ENCODE assay signal across 43 cellular contexts in the genomic region with DNA sequence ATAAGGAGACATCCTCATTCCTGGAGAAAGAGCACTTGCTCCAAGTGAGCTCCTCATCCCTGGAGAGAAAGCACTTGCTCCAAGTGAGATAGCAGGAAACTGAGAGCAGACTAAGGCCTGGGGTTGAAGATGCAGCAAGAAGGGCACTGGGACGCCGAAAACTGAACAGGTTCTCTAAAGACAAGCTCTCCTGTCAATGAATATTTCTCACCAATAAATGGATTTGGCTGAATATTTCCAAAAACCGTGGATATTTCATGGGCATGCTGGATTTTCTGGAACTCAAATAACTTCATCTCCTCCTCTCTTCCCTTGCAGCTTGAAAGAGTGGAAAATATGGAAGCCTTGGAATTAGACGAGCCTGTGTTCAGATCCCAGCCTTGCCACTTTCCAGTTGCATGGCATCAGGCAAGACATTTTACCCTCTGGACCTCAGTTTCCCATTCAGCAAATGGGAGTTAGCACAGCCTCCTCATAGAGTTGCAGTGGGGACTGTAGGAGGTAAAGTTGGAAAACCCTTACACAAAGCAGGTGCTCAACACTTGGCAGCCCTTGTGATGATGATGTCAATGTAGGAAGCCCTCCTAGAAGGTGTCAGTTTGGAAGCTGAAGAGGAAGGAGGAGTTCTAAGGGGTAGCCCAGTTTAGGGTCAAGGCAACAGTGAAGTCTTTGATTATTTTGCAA. TPM values are rescaled to one million over a fixed set of nuclear protein-coding genes. Genes with fewer than 3 reads are reported as not detected.
"Had no signal": no experiment of that assay in that cellular context is flagged by ENCODE, and none has a peak within 500 bp of the region (broad histone marks: within the 10 kb centered on the region; RNA-seq: fewer than 3 reads in every experiment).

No MANE protein-coding gene starts in this region.

- H3K4me3 ChIP-seq: adrenal gland, ascending aorta, body of pancreas, breast epithelium, cardiac muscle cell had no signal

- H3K27ac ChIP-seq: adrenal gland, ascending aorta, body of pancreas, brain microvascular endothelial cell, breast epithelium, cardiac muscle cell had no signal

- H3K4me1 ChIP-seq: adrenal gland, ascending aorta, body of pancreas, breast epithelium had no signal

- H3K27me3 ChIP-seq: ascending aorta, body of pancreas had no signal

- DNase-seq: activated effector memory CD4-positive, alpha-beta T cell treated with anti-CD3 and anti-CD28 coated beads, Interleukin-2, amount 50 U/mL, for 16 hours; activated effector memory CD4-positive, alpha-beta T cell treated with Interleukin-2 at 50 U/mL for 16 hours; activated gamma-delta T cell; activated gamma-delta T cell treated with Interleukin-2 at 50 U/mL for 16 hours; activated naive CD4-positive, alpha-beta T cell; activated naive CD4-positive, alpha-beta T cell treated with anti-CD3 and anti-CD28 coated beads for 36 hours; activated naive CD4-positive, alpha-beta T cell treated with anti-CD3 and anti-CD28 coated beads, Interleukin-2, amount 10 ng/mL, durations not matched to agents 7 days and 5 days; activated naive CD4-positive, alpha-beta T cell treated with anti-CD3 and anti-CD28 coated beads, Interleukin-2, amount 50 U/mL, for 16 hours; activated naive CD4-positive, alpha-beta T cell treated with Interleukin-2 at 50 U/mL for 16 hours; activated naive CD8-positive, alpha-beta T cell treated with anti-CD3 and anti-CD28 coated beads, Interleukin-2, amount 10 ng/mL, durations not matched to agents 7 days and 5 days; activated naive CD8-positive, alpha-beta T cell treated with anti-CD3 and anti-CD28 coated beads, Interleukin-2, amount 50 U/mL, for 24 hours; activated T-cell treated with anti-CD3 and anti-CD28 coated beads, Interleukin-2, amount 50 U/mL, for 1 hour; activated T-cell treated with anti-CD3 and anti-CD28 coated beads, Interleukin-2, amount 50 U/mL, for 24 hours; activated T-cell treated with anti-CD3 and anti-CD28 coated beads, Interleukin-2, amount 50 U/mL, for 4 hours; activated T-cell treated with anti-CD3 and anti-CD28 coated beads, Interleukin-2, amount 50 U/mL, for 48 hours; activated T-cell treated with anti-CD3 and anti-CD28 coated beads, Interleukin-2, amount 50 U/mL, for 72 hours; adrenal gland; amniotic stem cell; amygdala; anterior cingulate cortex; aorta; body of pancreas; brain microvascular endothelial cell; caudate nucleus; central memory CD4-positive, alpha-beta T cell; cerebellar nuclear complex had no signal

- H3K9me3 ChIP-seq: adrenal gland, ascending aorta, body of pancreas, breast epithelium had no signal

- H3K27me3 Mint-ChIP-seq: activated naive CD4-positive, alpha-beta T cell treated with anti-CD3 and anti-CD28 coated beads, Interleukin-2, amount 50 U/mL, for 24 hours; activated naive CD8-positive, alpha-beta T cell; activated naive CD8-positive, alpha-beta T cell treated with anti-CD3 and anti-CD28 coated beads, Interleukin-2, amount 50 U/mL, for 24 hours had no signal

- ATAC-seq: activated naive CD4-positive, alpha-beta T cell treated with anti-CD3 and anti-CD28 coated beads, Interleukin-2, amount 50 U/mL, for 72 hours; activated naive CD8-positive, alpha-beta T cell treated with anti-CD3 and anti-CD28 coated beads, Interleukin-2, amount 50 U/mL, for 24 hours; activated T-cell treated with anti-CD3 and anti-CD28 coated beads, Interleukin-2, amount 50 U/mL, for 4 hours; activated T-cell treated with anti-CD3 and anti-CD28 coated beads, Interleukin-2, amount 50 U/mL, for 72 hours; activated T-helper 17 cell treated with anti-CD3 and anti-CD28 coated beads, Interleukin-2, amount 50 U/mL, for 72 hours; body of pancreas had no signal

- H3K9me3 Mint-ChIP-seq: activated naive CD4-positive, alpha-beta T cell treated with anti-CD3 and anti-CD28 coated beads for 36 hours; activated naive CD4-positive, alpha-beta T cell treated with anti-CD3 and anti-CD28 coated beads, Interleukin-2, amount 10 ng/mL, durations not matched to agents 7 days and 5 days; activated naive CD4-positive, alpha-beta T cell treated with anti-CD3 and anti-CD28 coated beads, Interleukin-2, amount 50 U/mL, for 72 hours; activated naive CD8-positive, alpha-beta T cell treated with anti-CD3 and anti-CD28 coated beads, Interleukin-2, amount 10 ng/mL, durations not matched to agents 7 days and 5 days; activated naive CD8-positive, alpha-beta T cell treated with anti-CD3 and anti-CD28 coated beads, Interleukin-2, amount 50 U/mL, for 24 hours; activated T-cell treated with anti-CD3 and anti-CD28 coated beads, Interleukin-2, amount 50 U/mL, for 24 hours; activated T-cell treated with anti-CD3 and anti-CD28 coated beads, Interleukin-2, amount 50 U/mL, for 72 hours; activated T-helper 1 cell treated with anti-CD3 and anti-CD28 coated beads, Interleukin-12 subunit alpha, Interleukin-12 subunit beta, Interleukin-2, Interleukin-4 antibody, amounts not matched to agents 30 ng/mL and 10 ng/mL and 1 ng/mL, durations not matched to agents 14 hours and 24 hours and 36 hours; activated T-helper 17 cell treated with anti-CD3 and anti-CD28 coated beads, Interleukin-2, amount 50 U/mL, for 72 hours; activated T-helper 2 cell treated with anti-CD3 and anti-CD28 coated beads, Interferon-gamma antibody, Interleukin-2, Interleukin-4, amounts not matched to agents 10 μg/mL and 5 μg/mL and 100 μg/mL, durations not matched to agents 14 hours and 24 hours and 36 hours; central memory CD8-positive, alpha-beta T cell had no signal

- H3K36me3 ChIP-seq: adrenal gland, ascending aorta, brain microvascular endothelial cell, breast epithelium, cardiac muscle cell had no signal

- H3K4me3 Mint-ChIP-seq: activated naive CD4-positive, alpha-beta T cell treated with anti-CD3 and anti-CD28 coated beads for 36 hours; activated naive CD4-positive, alpha-beta T cell treated with anti-CD3 and anti-CD28 coated beads, Interleukin-2, amount 10 ng/mL, durations not matched to agents 7 days and 5 days; activated naive CD4-positive, alpha-beta T cell treated with anti-CD3 and anti-CD28 coated beads, Interleukin-2, amount 50 U/mL, for 24 hours; activated naive CD8-positive, alpha-beta T cell; activated naive CD8-positive, alpha-beta T cell treated with anti-CD3 and anti-CD28 coated beads, Interleukin-2, amount 10 ng/mL, durations not matched to agents 7 days and 5 days; activated naive CD8-positive, alpha-beta T cell treated with anti-CD3 and anti-CD28 coated beads, Interleukin-2, amount 50 U/mL, for 24 hours; activated T-cell treated with anti-CD3 and anti-CD28 coated beads, Interleukin-2, amount 50 U/mL, for 24 hours; activated T-cell treated with anti-CD3 and anti-CD28 coated beads, Interleukin-2, amount 50 U/mL, for 4 hours; activated T-cell treated with anti-CD3 and anti-CD28 coated beads, Interleukin-2, amount 50 U/mL, for 72 hours; activated T-helper 1 cell treated with anti-CD3 and anti-CD28 coated beads, Interleukin-12 subunit alpha, Interleukin-12 subunit beta, Interleukin-2, Interleukin-4 antibody, amounts not matched to agents 30 ng/mL and 10 ng/mL and 1 ng/mL, durations not matched to agents 14 hours and 24 hours and 36 hours; activated T-helper 17 cell treated with anti-CD3 and anti-CD28 coated beads, Interleukin-2, amount 50 U/mL, for 72 hours; brain; central memory CD8-positive, alpha-beta T cell had no signal

- H3K36me3 Mint-ChIP-seq: activated naive CD4-positive, alpha-beta T cell treated with anti-CD3 and anti-CD28 coated beads, Interleukin-2, amount 10 ng/mL, durations not matched to agents 7 days and 5 days; activated naive CD4-positive, alpha-beta T cell treated with anti-CD3 and anti-CD28 coated beads, Interleukin-2, amount 50 U/mL, for 24 hours; activated naive CD4-positive, alpha-beta T cell treated with anti-CD3 and anti-CD28 coated beads, Interleukin-2, amount 50 U/mL, for 72 hours; activated naive CD8-positive, alpha-beta T cell; activated naive CD8-positive, alpha-beta T cell treated with anti-CD3 and anti-CD28 coated beads, Interleukin-2, amount 10 ng/mL, durations not matched to agents 7 days and 5 days; brain had no signal

- H3K4me1 Mint-ChIP-seq: activated naive CD4-positive, alpha-beta T cell treated with anti-CD3 and anti-CD28 coated beads, Interleukin-2, amount 10 ng/mL, durations not matched to agents 7 days and 5 days; activated naive CD4-positive, alpha-beta T cell treated with anti-CD3 and anti-CD28 coated beads, Interleukin-2, amount 50 U/mL, for 24 hours; activated naive CD8-positive, alpha-beta T cell treated with anti-CD3 and anti-CD28 coated beads, Interleukin-2, amount 10 ng/mL, durations not matched to agents 7 days and 5 days; activated naive CD8-positive, alpha-beta T cell treated with anti-CD3 and anti-CD28 coated beads, Interleukin-2, amount 50 U/mL, for 24 hours; activated T-helper 17 cell treated with anti-CD3 and anti-CD28 coated beads, Interleukin-2, amount 50 U/mL, for 72 hours; brain; central memory CD8-positive, alpha-beta T cell had no signal

- H3K27ac Mint-ChIP-seq: activated naive CD4-positive, alpha-beta T cell treated with anti-CD3 and anti-CD28 coated beads for 36 hours; activated naive CD4-positive, alpha-beta T cell treated with anti-CD3 and anti-CD28 coated beads, Interleukin-2, amount 10 ng/mL, durations not matched to agents 7 days and 5 days; activated naive CD4-positive, alpha-beta T cell treated with anti-CD3 and anti-CD28 coated beads, Interleukin-2, amount 50 U/mL, for 24 hours; activated naive CD4-positive, alpha-beta T cell treated with anti-CD3 and anti-CD28 coated beads, Interleukin-2, amount 50 U/mL, for 72 hours; activated naive CD8-positive, alpha-beta T cell; activated naive CD8-positive, alpha-beta T cell treated with anti-CD3 and anti-CD28 coated beads, Interleukin-2, amount 10 ng/mL, durations not matched to agents 7 days and 5 days; activated naive CD8-positive, alpha-beta T cell treated with anti-CD3 and anti-CD28 coated beads, Interleukin-2, amount 50 U/mL, for 24 hours; activated T-cell treated with anti-CD3 and anti-CD28 coated beads, Interleukin-2, amount 50 U/mL, for 24 hours; activated T-cell treated with anti-CD3 and anti-CD28 coated beads, Interleukin-2, amount 50 U/mL, for 72 hours; activated T-helper 1 cell treated with anti-CD3 and anti-CD28 coated beads, Interleukin-12 subunit alpha, Interleukin-12 subunit beta, Interleukin-2, Interleukin-4 antibody, amounts not matched to agents 30 ng/mL and 10 ng/mL and 1 ng/mL, durations not matched to agents 14 hours and 24 hours and 36 hours; activated T-helper 17 cell treated with anti-CD3 and anti-CD28 coated beads, Interleukin-2, amount 50 U/mL, for 72 hours; activated T-helper 2 cell treated with anti-CD3 and anti-CD28 coated beads, Interferon-gamma antibody, Interleukin-2, Interleukin-4, amounts not matched to agents 10 μg/mL and 5 μg/mL and 100 μg/mL, durations not matched to agents 14 hours and 24 hours and 36 hours; brain had no signal

RNA-seq across cellular contexts. Expression of a gene that starts 4.4 kb away (rescaled TPM):
- total RNA-seq: activated naive CD4-positive, alpha-beta T cell treated with anti-CD3 and anti-CD28 coated beads for 36 hours; activated naive CD4-positive, alpha-beta T cell treated with anti-CD3 and anti-CD28 coated beads, Interleukin-2, amount 50 U/mL, for 72 hours; activated naive CD8-positive, alpha-beta T cell treated with anti-CD3 and anti-CD28 coated beads, Interleukin-2, amount 10 ng/mL, durations not matched to agents 7 days and 5 days; activated T-cell treated with anti-CD3 and anti-CD28 coated beads, Interleukin-2, amount 50 U/mL, for 4 hours; activated T-cell treated with anti-CD3 and anti-CD28 coated beads, Interleukin-2, amount 50 U/mL, for 72 hours; activated T-helper 1 cell treated with anti-CD3 and anti-CD28 coated beads, Interleukin-12 subunit alpha, Interleukin-12 subunit beta, Interleukin-2, Interleukin-4 antibody, amounts not matched to agents 30 ng/mL and 10 ng/mL and 1 ng/mL, durations not matched to agents 14 hours and 24 hours and 36 hours; activated T-helper 17 cell treated with anti-CD3 and anti-CD28 coated beads, Interleukin-2, amount 50 U/mL, for 72 hours; activated T-helper 2 cell treated with anti-CD3 and anti-CD28 coated beads, Interferon-gamma antibody, Interleukin-2, Interleukin-4, amounts not matched to agents 10 μg/mL and 5 μg/mL and 100 μg/mL, durations not matched to agents 14 hours and 24 hours and 36 hours; adrenal gland; aorta; ascending aorta; astrocyte; body of pancreas; breast epithelium; bronchial epithelial cell; cardiac muscle cell; cardiac septum; cerebellum; chondrocyte had no signal
- polyA plus RNA-seq: adipose tissue, adrenal gland, aorta, cardiac muscle cell had no signal

RNA-seq across cellular contexts. Expression of a gene that starts 14.4 kb away (rescaled TPM):
- total RNA-seq: activated naive CD4-positive, alpha-beta T cell treated with anti-CD3 and anti-CD28 coated beads for 36 hours; activated naive CD8-positive, alpha-beta T cell treated with anti-CD3 and anti-CD28 coated beads, Interleukin-2, amount 10 ng/mL, durations not matched to agents 7 days and 5 days; activated T-cell treated with anti-CD3 and anti-CD28 coated beads, Interleukin-2, amount 50 U/mL, for 4 hours; activated T-cell treated with anti-CD3 and anti-CD28 coated beads, Interleukin-2, amount 50 U/mL, for 72 hours; activated T-helper 17 cell treated with anti-CD3 and anti-CD28 coated beads, Interleukin-2, amount 50 U/mL, for 72 hours; activated T-helper 2 cell treated with anti-CD3 and anti-CD28 coated beads, Interferon-gamma antibody, Interleukin-2, Interleukin-4, amounts not matched to agents 10 μg/mL and 5 μg/mL and 100 μg/mL, durations not matched to agents 14 hours and 24 hours and 36 hours; adrenal gland; aorta; ascending aorta; body of pancreas; breast epithelium; cardiac muscle cell; cardiac septum; cerebellum; chondrocyte had no signal
- polyA plus RNA-seq: adipose tissue, adrenal gland, aorta, cardiac muscle cell had no signal

RNA-seq across cellular contexts. Expression of a gene that starts 32.4 kb away (rescaled TPM):
- total RNA-seq: activated naive CD4-positive, alpha-beta T cell treated with anti-CD3 and anti-CD28 coated beads for 36 hours; activated naive CD4-positive, alpha-beta T cell treated with anti-CD3 and anti-CD28 coated beads, Interleukin-2, amount 50 U/mL, for 72 hours; activated naive CD8-positive, alpha-beta T cell treated with anti-CD3 and anti-CD28 coated beads, Interleukin-2, amount 10 ng/mL, durations not matched to agents 7 days and 5 days; activated T-cell treated with anti-CD3 and anti-CD28 coated beads, Interleukin-2, amount 50 U/mL, for 4 hours; activated T-helper 1 cell treated with anti-CD3 and anti-CD28 coated beads, Interleukin-12 subunit alpha, Interleukin-12 subunit beta, Interleukin-2, Interleukin-4 antibody, amounts not matched to agents 30 ng/mL and 10 ng/mL and 1 ng/mL, durations not matched to agents 14 hours and 24 hours and 36 hours; activated T-helper 17 cell treated with anti-CD3 and anti-CD28 coated beads, Interleukin-2, amount 50 U/mL, for 72 hours; activated T-helper 2 cell treated with anti-CD3 and anti-CD28 coated beads, Interferon-gamma antibody, Interleukin-2, Interleukin-4, amounts not matched to agents 10 μg/mL and 5 μg/mL and 100 μg/mL, durations not matched to agents 14 hours and 24 hours and 36 hours; aorta; ascending aorta; astrocyte; cardiac muscle cell; cardiac septum; cerebellum had no signal
- polyA plus RNA-seq: cardiac muscle cell had no signal

RNA-seq across cellular contexts. Expression of a gene that starts 52.6 kb away (rescaled TPM):
- total RNA-seq: activated naive CD4-positive, alpha-beta T cell treated with anti-CD3 and anti-CD28 coated beads for 36 hours; activated naive CD8-positive, alpha-beta T cell treated with anti-CD3 and anti-CD28 coated beads, Interleukin-2, amount 10 ng/mL, durations not matched to agents 7 days and 5 days; activated T-helper 1 cell treated with anti-CD3 and anti-CD28 coated beads, Interleukin-12 subunit alpha, Interleukin-12 subunit beta, Interleukin-2, Interleukin-4 antibody, amounts not matched to agents 30 ng/mL and 10 ng/mL and 1 ng/mL, durations not matched to agents 14 hours and 24 hours and 36 hours; activated T-helper 2 cell treated with anti-CD3 and anti-CD28 coated beads, Interferon-gamma antibody, Interleukin-2, Interleukin-4, amounts not matched to agents 10 μg/mL and 5 μg/mL and 100 μg/mL, durations not matched to agents 14 hours and 24 hours and 36 hours; adrenal gland; aorta; ascending aorta; body of pancreas; cardiac muscle cell; cardiac septum; cerebellum had no signal
- polyA plus RNA-seq: aorta, cardiac muscle cell had no signal
